Comparison of ENCODE assay signal across 11 cellular contexts in the genomic region with DNA sequence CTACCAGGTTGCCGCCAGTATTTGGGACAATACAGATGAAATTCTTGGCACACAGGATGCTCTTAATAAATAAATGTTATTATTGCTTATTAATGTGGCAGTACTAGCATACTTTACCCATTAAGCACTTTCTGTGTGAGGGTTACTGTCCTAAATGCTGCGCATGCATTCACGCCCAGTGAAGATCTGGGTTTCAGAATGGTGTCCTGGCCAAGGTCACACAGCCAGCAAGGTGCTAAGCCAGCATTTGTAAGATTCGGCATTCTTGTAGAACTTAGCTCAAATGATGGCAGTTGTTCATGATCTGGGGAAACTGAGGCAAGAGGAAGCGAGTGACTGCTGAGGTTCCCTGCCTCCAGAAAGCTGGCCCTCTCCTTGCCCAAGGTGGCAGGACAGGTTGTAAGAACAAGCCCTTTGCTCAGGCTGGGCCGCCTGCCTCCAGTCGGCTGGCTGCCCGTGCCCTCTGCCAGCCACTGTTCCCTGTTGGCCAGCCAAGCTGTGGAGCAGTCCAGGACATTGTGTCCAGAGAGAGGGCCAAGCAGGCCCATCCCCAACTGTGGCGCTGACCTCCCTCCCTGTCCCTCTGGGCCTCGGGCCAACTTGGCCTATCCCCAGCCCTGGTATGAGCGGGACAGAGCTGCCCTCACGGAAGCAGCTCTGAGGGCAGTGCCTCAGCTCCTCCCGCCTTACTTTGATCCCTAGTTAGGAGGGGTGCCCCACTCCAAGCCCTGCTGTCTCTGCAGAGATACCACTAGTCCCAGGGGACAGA. TPM values are rescaled to one million over a fixed set of nuclear protein-coding genes. Genes with fewer than 3 reads are reported as not detected.
DNase-seq lines count a peak whose midpoint lies in the region; ATAC-seq and TF ChIP-seq lines count a peak whose summit lies in the region.
"Had no signal": no experiment of that assay in that cellular context is flagged by ENCODE, and none has a peak within 500 bp of the region (broad histone marks: within the 10 kb centered on the region; RNA-seq: fewer than 3 reads in every experiment).

No MANE protein-coding gene starts in this region.

- peaks cover 11% of the 10 kb centered on the region for H3K4me1 Mint-ChIP-seq in activated CD8-positive, alpha-beta T cell treated with anti-CD3 and anti-CD28 coated beads for 36 hours (ENCODE audit: low read depth)
- peaks cover 15% of the 10 kb centered on the region for H3K4me1 Mint-ChIP-seq in activated CD8-positive, alpha-beta T cell treated with anti-CD3 and anti-CD28 coated beads, Interleukin-2, amount 10 ng/mL, durations not matched to agents 7 days and 5 days (ENCODE audit: low read depth)

- H3K27ac ChIP-seq in vagina (peak overlapping the region; percentile 65), WERI-Rb-1 (no peak overlapping the region)

- H3K9me3 Mint-ChIP-seq in activated CD8-positive, alpha-beta T cell treated with anti-CD3 and anti-CD28 coated beads for 36 hours, result no peaks in the 10 kb centered on the region
- H3K9me3 Mint-ChIP-seq in activated CD8-positive, alpha-beta T cell treated with anti-CD3 and anti-CD28 coated beads, Interleukin-2, amount 10 ng/mL, durations not matched to agents 7 days and 5 days (ENCODE audit: insufficient read depth), result no peaks in the 10 kb centered on the region
- H3K9me3 Mint-ChIP-seq: IgD-negative memory B cell, naive B cell had no signal

- intact Hi-C loops in activated CD8-positive, alpha-beta T cell treated with anti-CD3 and anti-CD28 coated beads for 36 hours (cut with micrococcal nuclease), result no loop called here
- intact Hi-C loops in head of caudate nucleus (cut with DNase I), result no loop called here
- intact Hi-C loops in vagina (cut with DNase I), result no loop called here

- peaks cover 49% of the 10 kb centered on the region for H3K4me1 ChIP-seq in vagina

- no peaks in the 10 kb centered on the region for H3K27me3 Mint-ChIP-seq in activated CD8-positive, alpha-beta T cell treated with anti-CD3 and anti-CD28 coated beads for 36 hours
- no peaks in the 10 kb centered on the region for H3K27me3 Mint-ChIP-seq in activated CD8-positive, alpha-beta T cell treated with anti-CD3 and anti-CD28 coated beads, Interleukin-2, amount 10 ng/mL, durations not matched to agents 7 days and 5 days (ENCODE audit: low read depth)
- H3K27me3 Mint-ChIP-seq: IgD-negative memory B cell, naive B cell had no signal

- ATAC-seq in activated CD8-positive, alpha-beta T cell treated with anti-CD3 and anti-CD28 coated beads for 36 hours, result no peak
- no peak for ATAC-seq in activated CD8-positive, alpha-beta T cell treated with anti-CD3 and anti-CD28 coated beads, Interleukin-2, amount 10 ng/mL, durations not matched to agents 7 days and 5 days

- POLR2A ChIA-PET in activated CD8-positive, alpha-beta T cell treated with anti-CD3 and anti-CD28 coated beads for 36 hours (lab: Charles Lee), result interaction anchor here (0.6 to 1.6 kb wide), 3 partner anchors 29 to 79 kb away, joined by 3 to 7 read pairs (median 3); partner anchors contain the start of genes ACO2, PHF5A and TOB2
- POLR2A ChIA-PET in activated CD8-positive, alpha-beta T cell treated with anti-CD3 and anti-CD28 coated beads, Interleukin-2, amount 10 ng/mL, durations not matched to agents 7 days and 5 days (lab: Charles Lee), result interaction anchor here (1.2 to 1.7 kb wide), 2 partner anchors 29 to 51 kb away, joined by 4 to 5 read pairs; partner anchors contain the start of genes ACO2, PHF5A and TOB2

- no peak overlapping the region for H3K4me3 Mint-ChIP-seq in activated CD8-positive, alpha-beta T cell treated with anti-CD3 and anti-CD28 coated beads for 36 hours
- no peak overlapping the region for H3K4me3 Mint-ChIP-seq in activated CD8-positive, alpha-beta T cell treated with anti-CD3 and anti-CD28 coated beads, Interleukin-2, amount 10 ng/mL, durations not matched to agents 7 days and 5 days

- TF ChIP-seq POLR2A in vagina (IDR thresholded peaks at IDR 0.05), result no peak

- TF ChIP-seq CTCF in activated CD8-positive, alpha-beta T cell treated with anti-CD3 and anti-CD28 coated beads for 36 hours (IDR thresholded peaks at IDR 0.05), result no peak
- no peak for TF ChIP-seq CTCF in vagina (IDR thresholded peaks at IDR 0.05)
- no peak for TF ChIP-seq CTCF in WERI-Rb-1 (IDR thresholded peaks at IDR 0.05; ENCODE audit: low read depth, low read length)

- CTCF ChIA-PET in activated CD8-positive, alpha-beta T cell treated with anti-CD3 and anti-CD28 coated beads for 36 hours (lab: Charles Lee), result interaction anchor here (2.4 kb wide), 1 partner anchor 14 kb away, joined by 12 read pairs; no protein-coding TSS in a partner anchor
- CTCF ChIA-PET in activated CD8-positive, alpha-beta T cell treated with anti-CD3 and anti-CD28 coated beads, Interleukin-2, amount 10 ng/mL, durations not matched to agents 7 days and 5 days (lab: Charles Lee), result interaction anchor here (2.8 kb wide), 1 partner anchor 14 kb away, joined by 13 read pairs; no protein-coding TSS in a partner anchor

- H3K9me3 ChIP-seq in vagina (no peaks in the 10 kb centered on the region), WERI-Rb-1 (ENCODE audit: severe bottlenecking) (no peaks in the 10 kb centered on the region)

- no peaks in the 10 kb centered on the region for H3K27me3 ChIP-seq in vagina
- H3K27me3 ChIP-seq in WERI-Rb-1 (ENCODE audit: insufficient read depth, low read depth, severe bottlenecking), result no peaks in the 10 kb centered on the region

- H3K4me3 ChIP-seq in vagina (peak overlapping the region in 1 of 2 donors; percentile 7), WERI-Rb-1 (ENCODE audit: low read depth, low read length) (no peak overlapping the region)

- H3K36me3 Mint-ChIP-seq in activated CD8-positive, alpha-beta T cell treated with anti-CD3 and anti-CD28 coated beads for 36 hours (ENCODE audit: low read depth), result peaks cover 19% of the 10 kb centered on the region
- peaks cover 13% of the 10 kb centered on the region for H3K36me3 Mint-ChIP-seq in activated CD8-positive, alpha-beta T cell treated with anti-CD3 and anti-CD28 coated beads, Interleukin-2, amount 10 ng/mL, durations not matched to agents 7 days and 5 days (ENCODE audit: low read depth)
- H3K36me3 Mint-ChIP-seq: IgD-negative memory B cell, naive B cell had no signal

- H3K36me3 ChIP-seq in vagina (peaks cover 0 to 1% of the 10 kb centered on the region in 2 donors), WERI-Rb-1 (no peaks in the 10 kb centered on the region)

- no peak for DNase-seq in activated CD8-positive, alpha-beta T cell treated with anti-CD3 and anti-CD28 coated beads for 36 hours
- DNase-seq in activated CD8-positive, alpha-beta T cell treated with anti-CD3 and anti-CD28 coated beads, Interleukin-2, amount 10 ng/mL, durations not matched to agents 7 days and 5 days, result no peak
- DNase-seq in head of caudate nucleus (peak; percentile 89 to 99 (median 97)), occipital lobe (lab: John Stamatoyannopoulos, UW) (peak; percentile 95), vagina (ENCODE audit: extremely low spot score in 2 of 2) (no peak), activated gamma-delta T cell treated with Interleukin-2 at 50 U/mL for 16 hours (no peak), WERI-Rb-1 (no peak), NCI-H1048 (lab: John Stamatoyannopoulos, UW) (no peak)
- DNase-seq: activated CD4-positive, alpha-beta T cell treated with anti-CD3 and anti-CD28 coated beads for 1 hour; naive B cell had no signal

- H3K27ac Mint-ChIP-seq in activated CD8-positive, alpha-beta T cell treated with anti-CD3 and anti-CD28 coated beads for 36 hours, result peak overlapping the region; percentile 69
- H3K27ac Mint-ChIP-seq in activated CD8-positive, alpha-beta T cell treated with anti-CD3 and anti-CD28 coated beads, Interleukin-2, amount 10 ng/mL, durations not matched to agents 7 days and 5 days, result no peak overlapping the region

RNA-seq across cellular contexts. Expression of gene TOB2, which starts 28.8 kb away (rescaled TPM):
- 10 to 100 TPM; 27.0 to 28.5 TPM for total RNA-seq in activated CD8-positive, alpha-beta T cell treated with anti-CD3 and anti-CD28 coated beads for 36 hours
- 10 to 100 TPM; 33.2 to 33.6 TPM for total RNA-seq in activated CD8-positive, alpha-beta T cell treated with anti-CD3 and anti-CD28 coated beads, Interleukin-2, amount 10 ng/mL, durations not matched to agents 7 days and 5 days
- total RNA-seq in occipital lobe (15.6 TPM), vagina (34.9 TPM)

RNA-seq across cellular contexts. Expression of gene TEF, which starts 36.1 kb away (rescaled TPM):
- 1 to 10 TPM; 1.4 to 2.0 TPM for total RNA-seq in activated CD8-positive, alpha-beta T cell treated with anti-CD3 and anti-CD28 coated beads for 36 hours
- 1 to 10 TPM; 2.9 to 3.0 TPM for total RNA-seq in activated CD8-positive, alpha-beta T cell treated with anti-CD3 and anti-CD28 coated beads, Interleukin-2, amount 10 ng/mL, durations not matched to agents 7 days and 5 days
- 10.0 TPM for total RNA-seq in occipital lobe
- 12.0 TPM for total RNA-seq in vagina

RNA-seq across cellular contexts. Expression of gene PHF5A, which starts 50.7 kb away (rescaled TPM):
- 10 to 100 TPM; 65.2 to 70.4 TPM for total RNA-seq in activated CD8-positive, alpha-beta T cell treated with anti-CD3 and anti-CD28 coated beads for 36 hours
- total RNA-seq in activated CD8-positive, alpha-beta T cell treated with anti-CD3 and anti-CD28 coated beads, Interleukin-2, amount 10 ng/mL, durations not matched to agents 7 days and 5 days, result 10 to 100 TPM; 58.8 to 62.1 TPM
- total RNA-seq in occipital lobe, result 35.7 TPM
- 35.4 TPM for total RNA-seq in vagina

RNA-seq across cellular contexts. Expression of gene ACO2, which starts 51.1 kb away (rescaled TPM):
- 10 to 100 TPM; 96.5 to 97.7 TPM for total RNA-seq in activated CD8-positive, alpha-beta T cell treated with anti-CD3 and anti-CD28 coated beads for 36 hours
- total RNA-seq in activated CD8-positive, alpha-beta T cell treated with anti-CD3 and anti-CD28 coated beads, Interleukin-2, amount 10 ng/mL, durations not matched to agents 7 days and 5 days, result 10 to 100 TPM; 91.8 to 97.1 TPM
- total RNA-seq in occipital lobe (64.4 TPM), vagina (78.6 TPM)

Comparison
In these comparisons a context has a peak if more than half of its experiments do, and no peak if none do; other contexts are left out.
1. DNase-seq: peak in head of caudate nucleus (42 of 42) and occipital lobe (single experiment); none in activated CD8-positive, alpha-beta T cell treated with anti-CD3 and anti-CD28 coated beads for 36 hours (single experiment), activated CD8-positive, alpha-beta T cell treated with anti-CD3 and anti-CD28 coated beads, Interleukin-2, amount 10 ng/mL, durations not matched to agents 7 days and 5 days (single experiment), vagina (0 of 2), activated gamma-delta T cell treated with Interleukin-2 at 50 U/mL for 16 hours (single experiment), WERI-Rb-1 (single experiment) and NCI-H1048 (single experiment).